23 cellular contexts compared by ENCODE assay signal in genomic region chrX:151240237-151240636, GRCh38.
"Had no signal": no experiment of that assay in that cellular context is flagged by ENCODE, and none has a peak within 500 bp of the region (broad histone marks: within the 10 kb centered on the region; RNA-seq: fewer than 3 reads in every experiment).

No MANE protein-coding gene starts in this region.

- H3K27me3 ChIP-seq: MG63, SJCRH30 had no signal

- DNase-seq: Karpas-422, KBM-7, MG63, NCI-H1092, NCI-H1417 treated with DMSO at 0.1 percent for 48 hours, NCI-H146, NCI-H1694 treated with DMSO at 0.1 percent for 48 hours, NCI-H1930, NCI-H2081, NCI-H2107, NCI-H2171, NCI-H226, NCI-H446, NCI-H510A, NCI-H524 treated with DMSO at 0.1 percent for 48 hours, NCI-H69, NCI-H774, PC-3, SHP77 treated with DMSO at 0.1 percent for 48 hours, SJCRH30 had no signal

- H3K4me3 ChIP-seq: MG63, SJCRH30 had no signal

- H3K9me3 ChIP-seq: MG63, SJCRH30 had no signal

- ATAC-seq: Panc1, PC-3, Right ventricle myocardium inferior, SK-N-SH treated with all-trans-retinoic acid at 6 μM for 48 hours had no signal

- H3K27ac ChIP-seq: SJCRH30 had no signal

- H3K36me3 ChIP-seq: MG63, SJCRH30 had no signal

- H3K4me1 ChIP-seq: SJCRH30 had no signal
